ENCODE assay signal across 16 cellular contexts in genomic region chr3:23826382-23827061, GRCh38. TPM values are rescaled to one million over a fixed set of nuclear protein-coding genes. Genes with fewer than 3 reads are reported as not detected.
DNase-seq lines count a peak whose midpoint lies in the region; ATAC-seq, FAIRE-seq and TF ChIP-seq lines count a peak whose summit lies in the region.
"Had no signal": no experiment of that assay in that cellular context is flagged by ENCODE, and none has a peak within 500 bp of the region (broad histone marks: within the 10 kb centered on the region; RNA-seq: fewer than 3 reads in every experiment).

No MANE protein-coding gene starts in this region.

- peaks cover 20% of the 10 kb centered on the region for H3K4me1 ChIP-seq in HEK293 (ENCODE audit: control insufficient read depth, insufficient read depth, low read length)
- H3K4me1 ChIP-seq in astrocyte (ENCODE audit: insufficient read depth, low read length), result no peaks in the 10 kb centered on the region
- H3K4me1 ChIP-seq in spleen, result peaks cover 25 to 100% (median 65%) of the 10 kb centered on the region in 6 donors

- peak; percentile 43 for DNase-seq in A172 (ENCODE audit: low spot score)
- DNase-seq in astrocyte (ENCODE audit: low read depth), result peak; percentile 18
- peak; percentile 14 for DNase-seq in left kidney (ENCODE audit: low read depth, low spot score)
- DNase-seq in spleen, result no peak
- DNase-seq in NCI-H510A (lab: John Stamatoyannopoulos, UW), result no peak
- no peak for DNase-seq in SW 1271 (lab: John Stamatoyannopoulos, UW)
- DNase-seq: activated CD4-positive, alpha-beta T cell treated with anti-CD3 and anti-CD28 coated beads for 4 hours; midbrain; NCI-H1436; NCI-H774; stimulated activated CD4-positive, alpha-beta T cell treated with anti-CD3 and anti-CD28 coated beads, Interleukin-4, amount 100 ng/mL, for 4 hours had no signal

- H3K36me3 Mint-ChIP-seq in astrocyte (ENCODE audit: low read depth, unreplicated experiment), result peaks cover 3% of the 10 kb centered on the region

- 51 to 70% (median 62%) methylated on average over 1 of the region's 1 CpG for WGBS in spleen, 5 donors

- ATAC-seq in HG02798 (IDR thresholded peaks at IDR 0.05; ENCODE audit: poor library complexity, unreplicated experiment), result no peak

- H3K27ac ChIP-seq in HEK293 (ENCODE audit: extremely low read depth, low read depth, low read length), result no peak overlapping the region
- H3K27ac ChIP-seq in astrocyte (ENCODE audit: low read depth, low read length), result no peak overlapping the region
- peak overlapping the region in 1 of 8 donors; percentile 33 for H3K27ac ChIP-seq in spleen
- H3K27ac ChIP-seq: hepatocyte had no signal

- CTCF ChIA-PET in HEK293 (lab: Yijun Ruan, JAX), result no interaction called here

- no peaks in the 10 kb centered on the region for H3K9me3 Mint-ChIP-seq in astrocyte (ENCODE audit: unreplicated experiment)

- H3K27ac Mint-ChIP-seq in astrocyte (ENCODE audit: unreplicated experiment), result no peak overlapping the region

- H3K4me1 Mint-ChIP-seq in astrocyte (ENCODE audit: low read depth, unreplicated experiment), result peaks cover 40% of the 10 kb centered on the region

- TF ChIP-seq CTCF in HEK293 (tag by site-specific recombination; IDR thresholded peaks at IDR 0.05), result no peak
- no peak for TF ChIP-seq CTCF in astrocyte (IDR thresholded peaks at IDR 0.05; ENCODE audit: insufficient read depth, low read depth, low read length)
- no peak for TF ChIP-seq CTCF in spleen (IDR thresholded peaks at IDR 0.05 in 8 of 11, conservative IDR thresholded peaks at IDR 0.05 in 3 of 11)

- no peaks in the 10 kb centered on the region for H3K27me3 ChIP-seq in astrocyte (ENCODE audit: insufficient read depth, low read length)
- no peaks in the 10 kb centered on the region for H3K27me3 ChIP-seq in spleen (replicated peaks in 1 of 7)
- H3K27me3 ChIP-seq: hepatocyte had no signal

- H4K20me1 ChIP-seq in astrocyte (ENCODE audit: insufficient read depth, low read length), result peaks cover 77% of the 10 kb centered on the region

- H3K4me3 Mint-ChIP-seq in astrocyte (ENCODE audit: unreplicated experiment), result no peak overlapping the region

- FAIRE-seq in astrocyte (lab: Jason Lieb, UNC), result no peak
- FAIRE-seq: endothelial cell of umbilical vein had no signal

- H2AFZ ChIP-seq in astrocyte (ENCODE audit: low read depth, low read length), result no peak overlapping the region
- H2AFZ ChIP-seq: hepatocyte had no signal

- H3K79me2 ChIP-seq in astrocyte (ENCODE audit: insufficient read depth, low read length), result peaks cover 75% of the 10 kb centered on the region

- POLR2A ChIA-PET in HEK293 (lab: Yijun Ruan, JAX), result no interaction called here

- H3K4me3 ChIP-seq in HEK293 (ENCODE audit: low read depth, low read length) (no peak overlapping the region), astrocyte (ENCODE audit: insufficient read depth, low read depth, low read length) (no peak overlapping the region), spleen (no peak overlapping the region)
- H3K4me3 ChIP-seq: HAP-1, hepatocyte had no signal

- H3K9me3 ChIP-seq in HEK293 (ENCODE audit: control insufficient read depth, insufficient read depth, low read depth, low read length), result no peaks in the 10 kb centered on the region
- no peaks in the 10 kb centered on the region for H3K9me3 ChIP-seq in astrocyte (ENCODE audit: insufficient read depth, low read depth, low read length)
- H3K9me3 ChIP-seq in spleen, result no peaks in the 10 kb centered on the region
- H3K9me3 ChIP-seq: HAP-1 had no signal

- no peak for TF ChIP-seq POLR2A in spleen (IDR thresholded peaks at IDR 0.05)

- no peaks in the 10 kb centered on the region for H3K27me3 Mint-ChIP-seq in astrocyte (ENCODE audit: low read depth, unreplicated experiment)

- no peak overlapping the region for H3K9ac ChIP-seq in astrocyte (ENCODE audit: low read length)

- H3K36me3 ChIP-seq in HEK293 (ENCODE audit: control insufficient read depth in 2 of 2, insufficient read depth in 1 of 2, low read length in 2 of 2), result peaks cover 0 to 3% of the 10 kb centered on the region in 2 experiments; a peak in 1 of 3 replicates
- no peaks in the 10 kb centered on the region for H3K36me3 ChIP-seq in astrocyte (ENCODE audit: insufficient read depth, low read length)
- H3K36me3 ChIP-seq in spleen, result no peaks in the 10 kb centered on the region
- H3K36me3 ChIP-seq: HAP-1 had no signal

- intact Hi-C loops in spleen (cut with DNase I; ENCODE audit: low total_unique reads), result no loop called here

- H3K4me2 ChIP-seq in astrocyte (ENCODE audit: low read length), result no peak overlapping the region
- H3K4me2 ChIP-seq: hepatocyte had no signal

TF ChIP-seq in HEK293, 187 proteins besides CTCF, POLR2A, EP300 and RAD21 (continues in another document):
- TF ChIP-seq TSHZ1 (tag by site-specific recombination; IDR thresholded peaks at IDR 0.05; ENCODE audit: borderline replicate concordance) (no peak), ZNF837 (tag by site-specific recombination; IDR thresholded peaks at IDR 0.05) (no peak), ZNF184 (tag by site-specific recombination; IDR thresholded peaks at IDR 0.05) (no peak), ZNF626 (tag by site-specific recombination; IDR thresholded peaks at IDR 0.05) (no peak), ZNF394 (tag by site-specific recombination; IDR thresholded peaks at IDR 0.05; ENCODE audit: borderline replicate concordance) (0 out of 2 replicates have a peak, but pooled peaks have one; percentile 24)
- TF ChIP-seq, protein P1, sequence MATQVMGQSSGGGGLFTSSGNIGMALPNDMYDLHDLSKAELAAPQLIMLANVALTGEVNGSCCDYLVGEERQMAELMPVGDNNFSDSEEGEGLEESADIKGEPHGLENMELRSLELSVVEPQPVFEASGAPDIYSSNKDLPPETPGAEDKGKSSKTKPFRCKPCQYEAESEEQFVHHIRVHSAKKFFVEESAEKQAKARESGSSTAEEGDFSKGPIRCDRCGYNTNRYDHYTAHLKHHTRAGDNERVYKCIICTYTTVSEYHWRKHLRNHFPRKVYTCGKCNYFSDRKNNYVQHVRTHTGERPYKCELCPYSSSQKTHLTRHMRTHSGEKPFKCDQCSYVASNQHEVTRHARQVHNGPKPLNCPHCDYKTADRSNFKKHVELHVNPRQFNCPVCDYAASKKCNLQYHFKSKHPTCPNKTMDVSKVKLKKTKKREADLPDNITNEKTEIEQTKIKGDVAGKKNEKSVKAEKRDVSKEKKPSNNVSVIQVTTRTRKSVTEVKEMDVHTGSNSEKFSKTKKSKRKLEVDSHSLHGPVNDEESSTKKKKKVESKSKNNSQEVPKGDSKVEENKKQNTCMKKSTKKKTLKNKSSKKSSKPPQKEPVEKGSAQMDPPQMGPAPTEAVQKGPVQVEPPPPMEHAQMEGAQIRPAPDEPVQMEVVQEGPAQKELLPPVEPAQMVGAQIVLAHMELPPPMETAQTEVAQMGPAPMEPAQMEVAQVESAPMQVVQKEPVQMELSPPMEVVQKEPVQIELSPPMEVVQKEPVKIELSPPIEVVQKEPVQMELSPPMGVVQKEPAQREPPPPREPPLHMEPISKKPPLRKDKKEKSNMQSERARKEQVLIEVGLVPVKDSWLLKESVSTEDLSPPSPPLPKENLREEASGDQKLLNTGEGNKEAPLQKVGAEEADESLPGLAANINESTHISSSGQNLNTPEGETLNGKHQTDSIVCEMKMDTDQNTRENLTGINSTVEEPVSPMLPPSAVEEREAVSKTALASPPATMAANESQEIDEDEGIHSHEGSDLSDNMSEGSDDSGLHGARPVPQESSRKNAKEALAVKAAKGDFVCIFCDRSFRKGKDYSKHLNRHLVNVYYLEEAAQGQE (tag by site-specific recombination; IDR thresholded peaks at IDR 0.05), result no peak
- TF ChIP-seq, protein P2, sequence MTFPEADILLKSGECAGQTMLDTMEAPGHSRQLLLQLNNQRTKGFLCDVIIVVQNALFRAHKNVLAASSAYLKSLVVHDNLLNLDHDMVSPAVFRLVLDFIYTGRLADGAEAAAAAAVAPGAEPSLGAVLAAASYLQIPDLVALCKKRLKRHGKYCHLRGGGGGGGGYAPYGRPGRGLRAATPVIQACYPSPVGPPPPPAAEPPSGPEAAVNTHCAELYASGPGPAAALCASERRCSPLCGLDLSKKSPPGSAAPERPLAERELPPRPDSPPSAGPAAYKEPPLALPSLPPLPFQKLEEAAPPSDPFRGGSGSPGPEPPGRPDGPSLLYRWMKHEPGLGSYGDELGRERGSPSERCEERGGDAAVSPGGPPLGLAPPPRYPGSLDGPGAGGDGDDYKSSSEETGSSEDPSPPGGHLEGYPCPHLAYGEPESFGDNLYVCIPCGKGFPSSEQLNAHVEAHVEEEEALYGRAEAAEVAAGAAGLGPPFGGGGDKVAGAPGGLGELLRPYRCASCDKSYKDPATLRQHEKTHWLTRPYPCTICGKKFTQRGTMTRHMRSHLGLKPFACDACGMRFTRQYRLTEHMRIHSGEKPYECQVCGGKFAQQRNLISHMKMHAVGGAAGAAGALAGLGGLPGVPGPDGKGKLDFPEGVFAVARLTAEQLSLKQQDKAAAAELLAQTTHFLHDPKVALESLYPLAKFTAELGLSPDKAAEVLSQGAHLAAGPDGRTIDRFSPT (tag by site-specific recombination; IDR thresholded peaks at IDR 0.05), result no peak

RNA-seq across cellular contexts. Expression of gene UBE2E1, which starts 20.8 kb away (rescaled TPM):
- 66.4 and 91.7 TPM in 2 replicates for total RNA-seq in A172 (2014; rRNA removed; shearing (Covaris generic))
- total RNA-seq in astrocyte (145 and 150 TPM in 2 replicates), spleen (100 to 1,000 TPM in 2 of 7 donors, 10 to 100 TPM in 5; 62.6 to 106 (median 87.2) TPM)
- 10 to 100 TPM; 68.8 to 96.1 (median 95.1) TPM for polyA plus RNA-seq in spleen

Comparison
In these comparisons a context has a peak if more than half of its experiments do, and no peak if none do; other contexts are left out.
1. DNase-seq: peak in A172 (single experiment), astrocyte (single experiment) and left kidney (single experiment); none in spleen (single experiment), NCI-H510A (single experiment) and SW 1271 (0 of 2).